In the genomic region with DNA sequence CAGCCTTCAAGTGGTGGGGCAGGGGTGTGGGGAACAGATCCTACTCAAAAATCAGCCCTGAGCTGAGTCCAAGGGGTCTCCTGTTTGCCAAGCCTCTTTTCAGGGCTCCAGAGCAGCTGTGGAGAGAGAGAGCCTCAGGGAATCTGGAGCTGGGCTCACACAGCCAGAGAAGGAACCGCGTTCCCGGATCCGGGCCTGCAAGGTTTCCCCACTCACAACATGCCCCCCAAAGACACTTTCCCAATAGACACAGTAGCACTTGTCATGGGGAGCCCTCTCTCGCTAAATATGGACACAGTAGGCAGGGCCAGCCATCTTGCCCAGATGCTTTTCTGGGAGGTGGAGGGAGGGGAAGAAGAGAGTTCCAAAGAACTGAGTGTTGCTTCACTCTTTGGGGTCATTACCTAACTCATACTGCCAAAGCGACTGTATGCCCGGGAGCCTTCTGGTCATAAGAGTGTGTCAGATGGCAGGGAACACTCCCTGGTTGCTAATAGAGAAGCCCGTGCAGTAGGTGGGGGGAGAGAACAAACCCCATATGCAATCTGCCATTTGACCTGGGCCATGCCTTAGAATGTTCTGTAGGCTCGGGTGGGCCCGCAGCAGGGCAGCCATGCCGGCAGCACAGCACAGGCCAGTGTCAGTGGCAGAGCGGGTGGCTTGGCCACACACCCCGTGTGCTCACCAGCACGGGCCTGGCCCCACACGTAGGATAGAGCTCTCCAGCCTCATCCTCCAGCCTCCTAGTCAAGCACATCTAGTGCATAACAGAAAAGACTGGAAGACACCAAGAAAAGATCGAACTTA, we compare ENCODE assay signal across 10 cellular contexts.
DNase-seq lines count a peak whose midpoint lies in the region; FAIRE-seq and TF ChIP-seq lines count a peak whose summit lies in the region.
"Had no signal": no experiment of that assay in that cellular context is flagged by ENCODE, and none has a peak within 500 bp of the region (broad histone marks: within the 10 kb centered on the region; RNA-seq: fewer than 3 reads in every experiment).

No MANE protein-coding gene starts in this region.

- no peaks in the 10 kb centered on the region for H3K27me3 ChIP-seq in adipocyte (replicated peaks; ENCODE audit: control insufficient read depth, insufficient read depth, low read length)
- H3K27me3 ChIP-seq in keratinocyte (ENCODE audit: control insufficient read depth, extremely low read depth, insufficient read depth, low read length), result no peaks in the 10 kb centered on the region
- no peaks in the 10 kb centered on the region for H3K27me3 ChIP-seq in tibial artery

- no peak for TF ChIP-seq CTCF in keratinocyte (optimal IDR thresholded peaks at IDR 0.05 in 1 of 3, IDR thresholded peaks at IDR 0.05 in 1 of 3, conservative IDR thresholded peaks at IDR 0.05 in 1 of 3; ENCODE audit: extremely low read depth in 1 of 3, insufficient read depth in 2 of 3, low read length in 3 of 3)
- TF ChIP-seq CTCF in tibial artery (IDR thresholded peaks at IDR 0.05), result no peak

- no peaks in the 10 kb centered on the region for H4K20me1 ChIP-seq in keratinocyte (ENCODE audit: control insufficient read depth, extremely low read depth, insufficient read depth, low read length)

- no peak for FAIRE-seq in keratinocyte (lab: Jason Lieb, UNC)
- FAIRE-seq: A204.1 had no signal

- intact Hi-C loops in tibial artery (cut with DNase I; ENCODE audit: low total_unique reads), result loop anchor here (10.0 kb wide), 1 partner anchor 209 kb away; a partner anchor contains a TSS

- H2AFZ ChIP-seq in keratinocyte (ENCODE audit: control insufficient read depth, low read length), result no peak overlapping the region
- H2AFZ ChIP-seq: parathyroid adenoma had no signal

- H3K9me3 ChIP-seq in adipocyte (ENCODE audit: control insufficient read depth, low read length) (no peaks in the 10 kb centered on the region), keratinocyte (ENCODE audit: control insufficient read depth, low read depth, low read length) (no peaks in the 10 kb centered on the region), tibial artery (no peaks in the 10 kb centered on the region)

- H3K27ac ChIP-seq in keratinocyte (ENCODE audit: control insufficient read depth, insufficient read depth, low read length), result peak overlapping the region; percentile 6
- no peak overlapping the region for H3K27ac ChIP-seq in tibial artery
- H3K27ac ChIP-seq: parathyroid adenoma had no signal

- H3K9ac ChIP-seq in adipocyte (ENCODE audit: low read length) (no peak overlapping the region), keratinocyte (ENCODE audit: control insufficient read depth, extremely low read depth, insufficient read depth, low read length) (no peak overlapping the region)
- H3K9ac ChIP-seq: parathyroid adenoma had no signal

- dilution Hi-C loops in keratinocyte (cut with MboI; ENCODE audit: extremely low pct_ligation_motif_present, low sequenced_read_pairs), result no loop called here

- H3K4me2 ChIP-seq in keratinocyte (ENCODE audit: control insufficient read depth, extremely low read depth, insufficient read depth, low read depth, low read length), result no peak overlapping the region

- no peak overlapping the region for H3K4me3 ChIP-seq in adipocyte (ENCODE audit: low read length)
- no peak overlapping the region for H3K4me3 ChIP-seq in keratinocyte (ENCODE audit: control insufficient read depth in 2 of 3, extremely low read depth in 1 of 3, insufficient read depth in 2 of 3, low read depth in 1 of 3, low read length in 3 of 3)
- H3K4me3 ChIP-seq in tibial artery, result no peak overlapping the region

- DNase-seq in SIG-M5 treated with dmso at 0.1 percent for 504 hours (lab: John Stamatoyannopoulos, UW; ENCODE audit: unreplicated experiment) (peak; percentile 66), SIG-M5 (lab: John Stamatoyannopoulos, UW) (no peak), adipocyte (ENCODE audit: low read depth) (peak; percentile 72), keratinocyte (ENCODE audit: low read depth, low spot score) (no peak), tibial artery (peak; percentile 60 to 72), iPS-NIHi11 (ENCODE audit: low spot score) (no peak), NCI-H774 (lab: John Stamatoyannopoulos, UW) (no peak), NCI-H1436 treated with DMSO at 0.1 percent for 48 hours (lab: John Stamatoyannopoulos, UW) (no peak)

- peaks cover 52% of the 10 kb centered on the region for H3K4me1 ChIP-seq in adipocyte (ENCODE audit: control insufficient read depth, insufficient read depth, low read length)
- peaks cover 39% of the 10 kb centered on the region for H3K4me1 ChIP-seq in keratinocyte (ENCODE audit: control insufficient read depth, extremely low read depth, insufficient read depth, low read length)
- H3K4me1 ChIP-seq in tibial artery, result peaks cover 0 to 86% (median 57%) of the 10 kb centered on the region in 4 donors

- peaks cover 4% of the 10 kb centered on the region for H3K9me1 ChIP-seq in keratinocyte (ENCODE audit: control insufficient read depth, extremely low read depth, insufficient read depth, low read length)

- H3K79me2 ChIP-seq in keratinocyte (ENCODE audit: control insufficient read depth, insufficient read depth, low read length), result no peaks in the 10 kb centered on the region

- H3K36me3 ChIP-seq in adipocyte (ENCODE audit: control insufficient read depth, insufficient read depth, low read length, severe bottlenecking), result peaks cover 3% of the 10 kb centered on the region
- no peaks in the 10 kb centered on the region for H3K36me3 ChIP-seq in keratinocyte (ENCODE audit: control insufficient read depth in 2 of 2, extremely low read depth in 1 of 2, insufficient read depth in 2 of 2, low read length in 2 of 2)
- no peaks in the 10 kb centered on the region for H3K36me3 ChIP-seq in tibial artery

Comparison
In these comparisons a context has a peak if more than half of its experiments do, and no peak if none do; other contexts are left out.
1. DNase-seq: peak in SIG-M5 treated with dmso at 0.1 percent for 504 hours (single experiment), adipocyte (single experiment) and tibial artery (2 of 2); none in SIG-M5 (single experiment), keratinocyte (single experiment), iPS-NIHi11 (single experiment), NCI-H774 (single experiment) and NCI-H1436 treated with DMSO at 0.1 percent for 48 hours (single experiment).